1 cellular context compared by ENCODE assay signal in genomic region chr1:223109581-223110026, GRCh38.
A peak's percentile ranks its signal among the peaks of the same experiment; 100 is the strongest.
TF ChIP-seq lines count a peak whose summit lies in the region.

No MANE protein-coding gene starts in this region.

TF ChIP-seq in HepG2, 621 proteins besides CTCF, POLR2A, EP300 and RAD21 (continued from another document):
- peak in 1 of 2 experiments; percentile 44; a peak in 1 of 4 replicates for TF ChIP-seq REST (IDR thresholded peaks at IDR 0.05; ENCODE audit: borderline replicate concordance in 1 of 2, low read depth in 1 of 2, low read length in 2 of 2)
- TF ChIP-seq ATF7 (IDR thresholded peaks at IDR 0.05), result 0 out of 2 replicates have a peak, but pooled peaks have one; percentile 2
- no peak for TF ChIP-seq ATF7 (CRISPR knock-in tag; IDR thresholded peaks at IDR 0.05)
- no peak for TF ChIP-seq IKZF4 (CRISPR knock-in tag; IDR thresholded peaks at IDR 0.05; ENCODE audit: borderline replicate concordance, low read depth, not compliant biosample characterization)
- TF ChIP-seq AKAP8 (CRISPR knock-in tag; IDR thresholded peaks at IDR 0.05), result no peak
- peak; percentile 82; the same call in 1 of the 2 replicates for TF ChIP-seq RXRA (CRISPR knock-in tag; IDR thresholded peaks at IDR 0.05)
- TF ChIP-seq ZNF577 (CRISPR knock-in tag; IDR thresholded peaks at IDR 0.05; ENCODE audit: borderline replicate concordance, low read depth), result no peak
- peak; percentile 44; the same call in 1 of the 2 replicates for TF ChIP-seq MAX (IDR thresholded peaks at IDR 0.05)
- peak; percentile 67; the same call in 1 of the 2 replicates for TF ChIP-seq TFE3 (CRISPR knock-in tag; IDR thresholded peaks at IDR 0.05)
